Comparison of ENCODE assay signal across 8 cellular contexts in the genomic region with DNA sequence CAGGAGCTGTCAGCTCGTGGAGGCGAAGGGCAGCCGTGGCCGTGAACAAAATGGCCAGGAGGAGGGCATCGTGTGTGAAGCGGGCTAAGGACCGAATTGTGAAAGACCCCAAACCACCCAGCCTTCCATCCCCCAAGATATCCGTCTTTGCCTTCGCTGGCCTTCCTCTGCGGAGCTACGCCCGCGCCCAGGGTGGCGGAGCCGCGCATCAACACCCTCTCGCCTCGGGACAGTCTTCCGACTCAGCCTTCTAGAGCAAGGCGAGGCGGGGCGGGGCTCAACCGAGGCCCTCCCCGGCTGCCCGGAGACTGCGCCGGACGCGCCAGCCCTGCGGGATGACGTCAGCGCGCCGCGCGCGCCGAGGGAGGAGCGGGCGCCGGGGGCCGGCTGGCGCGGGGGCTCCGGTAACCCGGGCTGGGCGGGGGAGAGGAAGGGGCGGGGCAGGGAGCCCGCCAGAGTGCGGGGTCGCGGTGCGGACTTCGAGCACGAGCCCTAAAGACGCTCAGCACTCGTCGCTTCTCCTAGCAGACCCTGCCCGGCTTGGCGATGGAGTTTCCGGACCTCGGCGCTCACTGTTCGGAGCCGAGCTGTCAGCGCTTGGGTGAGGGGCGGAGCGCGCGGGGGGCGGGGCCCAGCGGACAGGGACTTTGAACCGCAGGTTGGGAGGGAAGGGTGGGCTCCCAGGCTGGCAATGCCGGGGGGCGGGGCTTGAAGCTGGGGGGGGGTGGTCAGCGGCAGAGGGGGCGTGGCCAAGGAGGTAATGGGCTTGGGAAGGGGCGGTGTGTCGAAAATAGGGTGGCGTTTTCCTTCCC. TPM values are rescaled to one million over a fixed set of nuclear protein-coding genes. Genes with fewer than 3 reads are reported as not detected.
DNase-seq lines count a peak whose midpoint lies in the region; ATAC-seq, FAIRE-seq and TF ChIP-seq lines count a peak whose summit lies in the region.

A gene with protein sequence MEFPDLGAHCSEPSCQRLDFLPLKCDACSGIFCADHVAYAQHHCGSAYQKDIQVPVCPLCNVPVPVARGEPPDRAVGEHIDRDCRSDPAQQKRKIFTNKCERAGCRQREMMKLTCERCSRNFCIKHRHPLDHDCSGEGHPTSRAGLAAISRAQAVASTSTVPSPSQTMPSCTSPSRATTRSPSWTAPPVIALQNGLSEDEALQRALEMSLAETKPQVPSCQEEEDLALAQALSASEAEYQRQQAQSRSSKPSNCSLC (plus strand): TSS at position 341 of the 812 bp plus-strand sequence. CDS start 206 bp downstream, at position 547.

- peak within 1 kb of the TSS; percentile 96 for H3K27ac Mint-ChIP-seq in activated naive CD4-positive, alpha-beta T cell treated with anti-CD3 and anti-CD28 coated beads for 36 hours

- peak within 1 kb of the TSS; percentile 78 for H3K4me3 ChIP-seq in GM08714 (ENCODE audit: low read length)
- H3K4me3 ChIP-seq in NB4 (ENCODE audit: low read depth, low read length): peak within 1 kb of the TSS; percentile 75

- intact Hi-C loops in activated naive CD4-positive, alpha-beta T cell treated with anti-CD3 and anti-CD28 coated beads for 36 hours (cut with micrococcal nuclease): loop anchor here (1.0 to 2.0 kb wide), 8 partner anchors 13 to 638 kb away; a partner anchor contains a TSS

- H3K4me1 Mint-ChIP-seq in activated naive CD4-positive, alpha-beta T cell treated with anti-CD3 and anti-CD28 coated beads for 36 hours (ENCODE audit: low read depth): peaks cover 32% of the 10 kb centered on the region

- peak within 1 kb of the TSS; percentile 94 for H3K4me3 Mint-ChIP-seq in activated naive CD4-positive, alpha-beta T cell treated with anti-CD3 and anti-CD28 coated beads for 36 hours

- TF ChIP-seq CTCF in NB4 (IDR thresholded peaks at IDR 0.05; ENCODE audit: low read depth, low read length): no peak

- peaks cover 9% of the 10 kb centered on the region for H3K36me3 Mint-ChIP-seq in activated naive CD4-positive, alpha-beta T cell treated with anti-CD3 and anti-CD28 coated beads for 36 hours (ENCODE audit: low read depth)

- H3K9me3 Mint-ChIP-seq in activated naive CD4-positive, alpha-beta T cell treated with anti-CD3 and anti-CD28 coated beads for 36 hours: peaks cover 3% of the 10 kb centered on the region

- CTCF ChIA-PET in activated naive CD4-positive, alpha-beta T cell treated with anti-CD3 and anti-CD28 coated beads for 36 hours (lab: Charles Lee): interaction anchor here (0.6 to 4.0 kb wide), 14 partner anchors 10 to 309 kb away, joined by 3 to 21 read pairs (median 4); a partner anchor contains a TSS

- DNase-seq in NB4 (ENCODE audit: low read depth) (peak; percentile 95), SK-N-DZ (ENCODE audit: low spot score) (peak; percentile 93), frontal cortex (ENCODE audit: low spot score in 2 of 2) (peak; percentile 99), nucleus accumbens (lab: John Stamatoyannopoulos, UW) (peak; percentile 54 to 97 (median 91)), superior temporal gyrus (ENCODE audit: extremely low spot score) (peak; percentile 94)
- peak; percentile 94 for DNase-seq in activated naive CD4-positive, alpha-beta T cell treated with anti-CD3 and anti-CD28 coated beads for 36 hours

- H3K27me3 Mint-ChIP-seq in activated naive CD4-positive, alpha-beta T cell treated with anti-CD3 and anti-CD28 coated beads for 36 hours (ENCODE audit: low read depth): no peaks in the 10 kb centered on the region

- peak; percentile 97 for ATAC-seq in HG02571 (IDR thresholded peaks at IDR 0.05; ENCODE audit: unreplicated experiment)

- FAIRE-seq in frontal cortex (lab: Jason Lieb, UNC): no peak

- TF ChIP-seq POLR2A in NB4 (IDR thresholded peaks at IDR 0.05; ENCODE audit: extremely low read depth, insufficient read length): peak; percentile 97

RNA-seq across cellular contexts. Expression of the gene that starts here (rescaled TPM):
- polyA plus RNA-seq in SK-N-DZ (2014; cell fraction: cytosol; rRNA removed): 41.2 and 56.3 TPM in 2 replicates
- polyA plus RNA-seq in SK-N-DZ (2014; cell fraction: nucleus; rRNA removed): 137 and 156 TPM in 2 replicates
- total RNA-seq in activated naive CD4-positive, alpha-beta T cell treated with anti-CD3 and anti-CD28 coated beads for 36 hours: 10 to 100 TPM; 32.6 to 33.6 TPM
- total RNA-seq in frontal cortex: 10.2 TPM

Comparison
In these comparisons a context has a peak if more than half of its experiments do, and no peak if none do; other contexts are left out.
1. Peak in every context shown above with its lines: DNase-seq, ATAC-seq and H3K4me3 ChIP-seq.